ENCODE assay signal across 10 cellular contexts in the genomic region with DNA sequence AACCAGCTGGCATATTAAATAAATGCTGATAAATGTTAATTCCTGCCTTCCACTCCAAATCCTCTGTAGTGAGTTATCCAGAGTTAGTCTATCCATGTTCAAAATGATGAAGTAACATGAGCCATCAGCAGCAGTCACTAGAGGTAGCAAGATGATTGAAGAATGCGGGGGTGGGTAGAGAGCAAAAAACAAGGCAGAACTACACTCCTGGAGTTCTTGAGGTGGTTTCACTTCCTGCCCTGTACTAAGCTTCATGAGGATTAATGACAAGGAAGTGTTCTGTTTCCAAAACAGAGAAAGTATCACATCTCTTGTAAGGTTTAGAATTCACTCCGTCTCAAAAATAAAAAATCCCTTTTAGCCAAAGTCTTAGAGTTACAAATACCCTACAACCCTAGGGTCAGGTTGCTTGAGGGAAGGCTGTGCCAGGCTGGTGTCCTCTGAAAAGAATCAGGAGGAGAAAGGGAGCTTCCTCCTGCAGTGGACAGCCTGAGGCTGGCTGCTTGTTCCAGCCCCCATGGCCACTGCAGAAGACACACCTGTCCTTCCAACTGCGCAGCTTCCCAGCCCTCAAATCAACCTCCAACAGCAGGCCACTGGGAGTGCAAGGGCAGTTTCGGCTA.
DNase-seq lines count a peak whose midpoint lies in the region; ATAC-seq, FAIRE-seq and TF ChIP-seq lines count a peak whose summit lies in the region.
"Had no signal": no experiment of that assay in that cellular context is flagged by ENCODE, and none has a peak within 500 bp of the region (broad histone marks: within the 10 kb centered on the region; RNA-seq: fewer than 3 reads in every experiment).

No MANE protein-coding gene starts in this region.

- WGBS in ovary, 3 donors = 80 to 85% (median 83%) methylated on average over 4 of the region's 4 CpGs

- FAIRE-seq in bronchial epithelial cell (lab: Jason Lieb, UNC) = no peak

- no peak for ATAC-seq in Right ventricle myocardium inferior

- intact Hi-C loops in Right ventricle myocardium inferior (cut with DNase I) (loop anchor here (10.0 kb wide), 1 partner anchor 175 kb away; no protein-coding TSS in a partner anchor), ovary (cut with DNase I) (no loop called here)

- H3K27ac ChIP-seq in ovary = no peak overlapping the region

- H3K4me1 ChIP-seq in ovary (ENCODE audit: insufficient read depth) = peaks cover 5% of the 10 kb centered on the region

- H3K4me3 ChIP-seq in bronchial epithelial cell (ENCODE audit: low read depth, low read length) (no peak overlapping the region), ovary (no peak overlapping the region)

- H3K27me3 ChIP-seq in bronchial epithelial cell (ENCODE audit: control insufficient read depth, insufficient read depth, low read length) = no peaks in the 10 kb centered on the region
- no peaks in the 10 kb centered on the region for H3K27me3 ChIP-seq in ovary

- no peak for TF ChIP-seq CTCF in bronchial epithelial cell (IDR thresholded peaks at IDR 0.05; ENCODE audit: insufficient read depth, low read length, severe bottlenecking)
- no peak for TF ChIP-seq CTCF in ovary (IDR thresholded peaks at IDR 0.05)

- DNase-seq in Ammon's horn (ENCODE audit: low spot score) = peak; percentile 48
- peak; percentile 23 for DNase-seq in GM19238 (ENCODE audit: insufficient read length, low spot score)
- DNase-seq in HT1080 (ENCODE audit: low read depth) = peak; percentile 41
- peak; percentile 65 for DNase-seq in bronchial epithelial cell (ENCODE audit: low read depth)
- no peak for DNase-seq in Right ventricle myocardium inferior (ENCODE audit: missing footprints)
- no peak for DNase-seq in ovary
- DNase-seq in UCSD-AML1 (lab: John Stamatoyannopoulos, UW; ENCODE audit: unreplicated experiment) = no peak
- DNase-seq in NCI-H2171 treated with DMSO at 0.1 percent for 48 hours (lab: John Stamatoyannopoulos, UW) = no peak
- DNase-seq: activated CD4-positive, CD25-positive, alpha-beta regulatory T cell treated with anti-CD3 and anti-CD28 coated beads, Interleukin-2, amount 50 U/mL, for 72 hours; effector memory CD4-positive, alpha-beta T cell had no signal

- H3K9me3 ChIP-seq in ovary = no peaks in the 10 kb centered on the region

- H3K36me3 ChIP-seq in bronchial epithelial cell (ENCODE audit: control insufficient read depth, insufficient read depth, low read length) (no peaks in the 10 kb centered on the region), ovary (no peaks in the 10 kb centered on the region)

- TF ChIP-seq POLR2A in ovary (IDR thresholded peaks at IDR 0.05) = no peak

- no peak for TF ChIP-seq EP300 in ovary (IDR thresholded peaks at IDR 0.05)

Comparison
In these comparisons a context has a peak if more than half of its experiments do, and no peak if none do; other contexts are left out.
1. DNase-seq: peak in Ammon's horn (single experiment), GM19238 (single experiment), HT1080 (single experiment) and bronchial epithelial cell (single experiment); none in Right ventricle myocardium inferior (single experiment), ovary (0 of 5), UCSD-AML1 (single experiment) and NCI-H2171 treated with DMSO at 0.1 percent for 48 hours (single experiment).